In genomic region chr11:118917488-118918127, GRCh38 we compare ENCODE assay signal across 9 cellular contexts. TPM values are rescaled to one million over a fixed set of nuclear protein-coding genes. Genes with fewer than 3 reads are reported as not detected.
DNase-seq lines count a peak whose midpoint lies in the region; ATAC-seq and TF ChIP-seq lines count a peak whose summit lies in the region.
"Had no signal": no experiment of that assay in that cellular context is flagged by ENCODE, and none has a peak within 500 bp of the region (broad histone marks: within the 10 kb centered on the region; RNA-seq: fewer than 3 reads in every experiment).

No MANE protein-coding gene starts in this region.

- no peak overlapping the region for H3K4me3 ChIP-seq in ectodermal cell (ENCODE audit: insufficient read depth, low read depth, low read length)
- peak overlapping the region; percentile 5 for H3K4me3 ChIP-seq in mononuclear cell (ENCODE audit: low read length)
- peak overlapping the region; percentile 31 for H3K4me3 ChIP-seq in upper lobe of right lung

- peak overlapping the region; percentile 84 for H3K4me3 Mint-ChIP-seq in T-helper 2 cell treated with Interferon-gamma antibody and Interleukin-4, amounts not matched to agents 5 μg/mL and 100 μg/mL, for 36 hours

- DNase-seq in activated T-cell treated with anti-CD3 and anti-CD28 coated beads, Interleukin-2, amount 50 U/mL, for 1 hour, result peak; percentile 55
- DNase-seq in activated T-cell treated with anti-CD3 and anti-CD28 coated beads for 4 hours, result no peak
- peak; percentile 54 for DNase-seq in T-helper 2 cell treated with Interferon-gamma antibody and Interleukin-4, amounts not matched to agents 5 μg/mL and 100 μg/mL, for 36 hours (ENCODE audit: low spot score)
- DNase-seq in upper lobe of right lung, result no peak

- ATAC-seq in upper lobe of right lung (peak; percentile 4), HG02588 (IDR thresholded peaks at IDR 0.05; ENCODE audit: unreplicated experiment) (no peak), GM21825 (IDR thresholded peaks at IDR 0.05; ENCODE audit: unreplicated experiment) (no peak)

- no peaks in the 10 kb centered on the region for H3K36me3 ChIP-seq in ectodermal cell (ENCODE audit: control insufficient read depth, insufficient read depth, low read length)
- no peaks in the 10 kb centered on the region for H3K36me3 ChIP-seq in upper lobe of right lung

- intact Hi-C loops in upper lobe of right lung (cut with DNase I), result no loop called here

- no peaks in the 10 kb centered on the region for H3K9me3 ChIP-seq in ectodermal cell (ENCODE audit: control insufficient read depth, low read length)
- H3K9me3 ChIP-seq in mononuclear cell (ENCODE audit: low read depth, low read length), result no peaks in the 10 kb centered on the region
- H3K9me3 ChIP-seq in upper lobe of right lung, result no peaks in the 10 kb centered on the region

- peak overlapping the region; percentile 94 for H3K27ac Mint-ChIP-seq in T-helper 2 cell treated with Interferon-gamma antibody and Interleukin-4, amounts not matched to agents 5 μg/mL and 100 μg/mL, for 36 hours

- H3K27ac ChIP-seq in ectodermal cell (ENCODE audit: insufficient read depth, low read depth, low read length, poor library complexity, severe bottlenecking) (peak overlapping the region; percentile 84), upper lobe of right lung (peak overlapping the region; percentile 86)

- 21 to 23% methylated on average over 13 of the region's 13 CpGs for WGBS in ectodermal cell, 2 experiments

- H3K27me3 ChIP-seq in ectodermal cell (ENCODE audit: control insufficient read depth, insufficient read depth, low read length, poor library complexity, severe bottlenecking) (no peaks in the 10 kb centered on the region), mononuclear cell (ENCODE audit: insufficient read depth, low read length) (no peaks in the 10 kb centered on the region), upper lobe of right lung (no peaks in the 10 kb centered on the region)

- no peaks in the 10 kb centered on the region for H3K9me3 Mint-ChIP-seq in T-helper 2 cell treated with Interferon-gamma antibody and Interleukin-4, amounts not matched to agents 5 μg/mL and 100 μg/mL, for 36 hours

- H3K4me1 ChIP-seq in ectodermal cell (ENCODE audit: control insufficient read depth, insufficient read depth, low read length) (peaks cover 84% of the 10 kb centered on the region), mononuclear cell (ENCODE audit: insufficient read depth, low read length) (peaks cover 97% of the 10 kb centered on the region), upper lobe of right lung (peaks cover 93% of the 10 kb centered on the region)

- H3K4me1 Mint-ChIP-seq in T-helper 2 cell treated with Interferon-gamma antibody and Interleukin-4, amounts not matched to agents 5 μg/mL and 100 μg/mL, for 36 hours (ENCODE audit: low read depth), result peaks cover 79% of the 10 kb centered on the region

- no peak for TF ChIP-seq CTCF in upper lobe of right lung (IDR thresholded peaks at IDR 0.05)

- H3K27me3 Mint-ChIP-seq in T-helper 2 cell treated with Interferon-gamma antibody and Interleukin-4, amounts not matched to agents 5 μg/mL and 100 μg/mL, for 36 hours (ENCODE audit: low read depth), result no peaks in the 10 kb centered on the region

- peaks cover 25% of the 10 kb centered on the region for H3K36me3 Mint-ChIP-seq in T-helper 2 cell treated with Interferon-gamma antibody and Interleukin-4, amounts not matched to agents 5 μg/mL and 100 μg/mL, for 36 hours (ENCODE audit: low read depth)

RNA-seq across cellular contexts. Expression of gene BCL9L, which starts 8.1 kb away (rescaled TPM):
- polyA plus RNA-seq in ectodermal cell (2013, experiment 1 of 4), result 32.7 TPM
- 39.1 TPM for polyA plus RNA-seq in ectodermal cell (2013, experiment 2 of 4)
- polyA plus RNA-seq in ectodermal cell (2013, experiment 3 of 4), result 25.6 TPM
- 28.2 TPM for polyA plus RNA-seq in ectodermal cell (2013, experiment 4 of 4)
- total RNA-seq in mononuclear cell (41.9 TPM), upper lobe of right lung (62.5 TPM)

RNA-seq across cellular contexts. Expression of gene CXCR5, which starts 33.9 kb away (rescaled TPM):
- polyA plus RNA-seq in ectodermal cell (2013, experiment 1 of 4), result not detected
- not detected for polyA plus RNA-seq in ectodermal cell (2013, experiment 2 of 4)
- polyA plus RNA-seq in ectodermal cell (2013, experiment 3 of 4), result not detected
- polyA plus RNA-seq in ectodermal cell (2013, experiment 4 of 4), result not detected
- total RNA-seq in mononuclear cell (11.1 TPM), upper lobe of right lung (not detected)
- total RNA-seq: glomerular endothelial cell had no signal

RNA-seq across cellular contexts. Expression of gene UPK2, which starts 38.5 kb away (rescaled TPM):
- not detected for polyA plus RNA-seq in ectodermal cell (2013, experiment 1 of 4)
- not detected for polyA plus RNA-seq in ectodermal cell (2013, experiment 2 of 4)
- not detected for polyA plus RNA-seq in ectodermal cell (2013, experiment 3 of 4)
- 0.69 TPM for polyA plus RNA-seq in ectodermal cell (2013, experiment 4 of 4)
- total RNA-seq in mononuclear cell (not detected), upper lobe of right lung (not detected)
- total RNA-seq: glomerular endothelial cell had no signal

RNA-seq across cellular contexts. Expression of gene FOXR1, which starts 54.0 kb away (rescaled TPM):
- polyA plus RNA-seq in ectodermal cell (2013, experiment 1 of 4), result not detected
- not detected for polyA plus RNA-seq in ectodermal cell (2013, experiment 2 of 4)
- polyA plus RNA-seq in ectodermal cell (2013, experiment 3 of 4), result not detected
- not detected for polyA plus RNA-seq in ectodermal cell (2013, experiment 4 of 4)
- total RNA-seq in mononuclear cell, result not detected
- total RNA-seq in upper lobe of right lung, result not detected
- total RNA-seq: glomerular endothelial cell had no signal

Comparison
In these comparisons a context has a peak if more than half of its experiments do, and no peak if none do; other contexts are left out.
1. DNase-seq: peak in activated T-cell treated with anti-CD3 and anti-CD28 coated beads, Interleukin-2, amount 50 U/mL, for 1 hour (single experiment) and T-helper 2 cell treated with Interferon-gamma antibody and Interleukin-4, amounts not matched to agents 5 μg/mL and 100 μg/mL, for 36 hours (single experiment); none in activated T-cell treated with anti-CD3 and anti-CD28 coated beads for 4 hours (single experiment) and upper lobe of right lung (single experiment).
2. RNA of gene CXCR5, which starts 33.9 kb away (total RNA-seq): 11.1 TPM in mononuclear cell (single experiment); not detected in upper lobe of right lung (single experiment); every median in the first group is over 10 times any median in the second.